17 cellular contexts compared by ENCODE assay signal in the genomic region with DNA sequence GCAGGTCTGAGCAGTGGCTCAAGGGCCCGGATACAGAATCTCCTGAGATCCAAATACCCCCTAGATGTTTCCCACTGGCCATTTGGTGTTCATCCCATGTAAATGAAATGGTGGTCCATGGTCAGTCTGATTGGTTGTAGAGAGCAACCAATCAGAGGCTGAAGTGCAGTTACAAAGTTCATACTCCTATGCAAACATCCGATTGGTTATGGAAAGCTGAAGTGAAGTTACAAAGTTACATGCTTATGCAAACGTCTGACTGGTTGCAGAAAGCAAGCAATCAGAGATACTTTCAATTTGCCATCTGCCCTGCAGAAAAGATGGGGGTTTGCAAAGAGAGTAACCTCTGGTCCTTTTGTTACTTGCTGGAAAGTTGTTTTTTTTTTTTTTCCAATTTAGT.
"Had no signal": no experiment of that assay in that cellular context is flagged by ENCODE, and none has a peak within 500 bp of the region (broad histone marks: within the 10 kb centered on the region; RNA-seq: fewer than 3 reads in every experiment).

No MANE protein-coding gene starts in this region.

- ATAC-seq: gastrocnemius medialis; mucosa of descending colon; naive thymus-derived CD8-positive, alpha-beta T cell; stimulated activated effector memory CD8-positive, alpha-beta T cell treated with anti-CD3 and anti-CD28 coated beads, Interleukin-12 subunit alpha, Interleukin-12 subunit beta, amount 100 ng/mL, for 72 hours; stimulated activated naive CD8-positive, alpha-beta T cell treated with anti-CD3 and anti-CD28 coated beads, Interleukin-15, Interleukin-2, amounts not matched to agents 100 U/mL and 50 U/mL, for 24 hours had no signal

- H3K27me3 ChIP-seq: dorsolateral prefrontal cortex, gastrocnemius medialis, suprapubic skin, thyroid gland had no signal

- H3K27ac ChIP-seq: dorsolateral prefrontal cortex, gastrocnemius medialis, left ventricle myocardium inferior, suprapubic skin, thyroid gland had no signal

- H3K4me1 ChIP-seq: gastrocnemius medialis, left ventricle myocardium inferior, suprapubic skin, thyroid gland had no signal

- FAIRE-seq: keratinocyte, urothelium cell line had no signal

- H3K36me3 ChIP-seq: gastrocnemius medialis, left ventricle myocardium inferior, suprapubic skin, thyroid gland had no signal

- DNase-seq: cortex of kidney; dorsolateral prefrontal cortex; effector CD8-positive, alpha-beta T cell; gastrocnemius medialis; immature natural killer cell; left ventricle myocardium inferior; mucosa of descending colon; naive thymus-derived CD8-positive, alpha-beta T cell; posterior cingulate gyrus; stimulated activated CD4-positive, alpha-beta T cell treated with anti-CD3 and anti-CD28 coated beads, Interleukin-4, amount 100 ng/mL, for 1 hour; stimulated activated CD8-positive, alpha-beta memory T cell treated with anti-CD3 and anti-CD28 coated beads, Interleukin-4, amount 100 ng/mL, for 48 hours; stimulated activated naive CD8-positive, alpha-beta T cell treated with anti-CD3 and anti-CD28 coated beads, Interleukin-15, Interleukin-2, amounts not matched to agents 100 U/mL and 50 U/mL, for 24 hours; thyroid gland had no signal

- H3K9me3 ChIP-seq: gastrocnemius medialis, left ventricle myocardium inferior, mucosa of descending colon, suprapubic skin, thyroid gland had no signal

- H3K4me3 ChIP-seq: dorsolateral prefrontal cortex, gastrocnemius medialis, left ventricle myocardium inferior, mucosa of descending colon, suprapubic skin, thyroid gland had no signal
